In the genomic region with DNA sequence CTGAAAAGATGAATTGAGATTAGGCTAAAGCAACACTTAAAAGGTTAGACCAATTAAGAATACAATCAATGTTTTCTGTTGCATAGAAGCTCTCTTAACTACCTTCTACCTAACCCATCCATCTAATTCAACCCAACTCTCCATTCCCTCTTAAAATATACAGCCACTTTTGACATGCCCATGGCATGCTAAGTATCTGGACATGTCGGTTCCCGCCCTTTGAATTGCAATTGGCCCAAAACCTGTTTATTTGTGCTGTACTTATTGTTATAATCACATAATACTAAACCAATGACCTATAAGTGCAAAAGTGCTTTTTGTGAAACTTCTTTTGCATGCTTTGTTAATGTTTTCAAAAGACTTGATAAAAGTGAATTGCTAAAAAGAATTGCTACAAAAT, we compare ENCODE assay signal across 24 cellular contexts.
"Had no signal": no experiment of that assay in that cellular context is flagged by ENCODE, and none has a peak within 500 bp of the region (broad histone marks: within the 10 kb centered on the region; RNA-seq: fewer than 3 reads in every experiment).

No MANE protein-coding gene starts in this region.

- H3K27me3 Mint-ChIP-seq: stimulated activated memory B cell treated with anti-CD40 and anti-IgM and Interleukin-4, amounts not matched to agents 10 μg/mL and 1 μg/mL and 100 μg/mL, for 72 hours had no signal

- H3K9me3 ChIP-seq: left lung, sigmoid colon, stomach, uterus had no signal

- H3K4me3 ChIP-seq: hepatocyte, left lung, lung, neural progenitor cell, sigmoid colon, smooth muscle cell, stomach, uterus had no signal

- H3K4me1 ChIP-seq: left lung, neural progenitor cell, sigmoid colon had no signal

- H3K27ac ChIP-seq: hepatocyte, left lung, neural progenitor cell, sigmoid colon, stomach, uterus had no signal

- H3K4me1 Mint-ChIP-seq: activated B cell treated with CpG ODN at 0.5 μM for 24 hours; activated naive CD4-positive, alpha-beta T cell treated with anti-CD3 and anti-CD28 coated beads, Interleukin-2, amount 10 ng/mL, durations not matched to agents 7 days and 5 days; immature natural killer cell; stimulated activated memory B cell treated with anti-CD40 and anti-IgM and Interleukin-4, amounts not matched to agents 10 μg/mL and 1 μg/mL and 100 μg/mL, for 72 hours had no signal

- H3K36me3 Mint-ChIP-seq: activated naive CD4-positive, alpha-beta T cell treated with anti-CD3 and anti-CD28 coated beads, Interleukin-2, amount 10 ng/mL, durations not matched to agents 7 days and 5 days; immature natural killer cell; neural progenitor cell; stimulated activated memory B cell treated with anti-CD40 and anti-IgM and Interleukin-4, amounts not matched to agents 10 μg/mL and 1 μg/mL and 100 μg/mL, for 72 hours had no signal

- H3K27me3 ChIP-seq: hepatocyte, left lung, neural progenitor cell, sigmoid colon, stomach, uterus had no signal

- H3K4me3 Mint-ChIP-seq: activated B cell treated with CpG ODN at 0.5 μM for 24 hours; activated naive CD4-positive, alpha-beta T cell treated with anti-CD3 and anti-CD28 coated beads, Interleukin-2, amount 10 ng/mL, durations not matched to agents 7 days and 5 days; immature natural killer cell; naive thymus-derived CD4-positive, alpha-beta T cell; neural progenitor cell; stimulated activated memory B cell treated with anti-CD40 and anti-IgM and Interleukin-4, amounts not matched to agents 10 μg/mL and 1 μg/mL and 100 μg/mL, for 72 hours had no signal

- H3K9me3 Mint-ChIP-seq: activated B cell treated with CpG ODN at 0.5 μM for 24 hours; activated naive CD4-positive, alpha-beta T cell treated with anti-CD3 and anti-CD28 coated beads, Interleukin-2, amount 10 ng/mL, durations not matched to agents 7 days and 5 days; immature natural killer cell; neural progenitor cell; stimulated activated memory B cell treated with anti-CD40 and anti-IgM and Interleukin-4, amounts not matched to agents 10 μg/mL and 1 μg/mL and 100 μg/mL, for 72 hours had no signal

- ATAC-seq: left lung; naive thymus-derived CD4-positive, alpha-beta T cell; stimulated activated memory B cell treated with anti-CD40 and anti-IgM and Interleukin-4, amounts not matched to agents 10 μg/mL and 1 μg/mL and 100 μg/mL, for 72 hours had no signal

- H3K36me3 ChIP-seq: left lung, neural progenitor cell, sigmoid colon, stomach, uterus had no signal

- H3K27ac Mint-ChIP-seq: activated B cell treated with CpG ODN at 0.5 μM for 24 hours; activated naive CD4-positive, alpha-beta T cell treated with anti-CD3 and anti-CD28 coated beads, Interleukin-2, amount 10 ng/mL, durations not matched to agents 7 days and 5 days; immature natural killer cell; naive thymus-derived CD4-positive, alpha-beta T cell; neural progenitor cell; stimulated activated memory B cell treated with anti-CD40 and anti-IgM and Interleukin-4, amounts not matched to agents 10 μg/mL and 1 μg/mL and 100 μg/mL, for 72 hours had no signal

- DNase-seq: activated B cell treated with CpG ODN at 0.5 μM for 24 hours; activated CD4-positive, alpha-beta T cell treated with anti-CD3 and anti-CD28 coated beads for 4 hours; activated CD4-positive, alpha-beta T cell treated with anti-CD3 and anti-CD28 coated beads, Interleukin-2, amount 50 U/mL, for 48 hours; activated effector memory CD4-positive, alpha-beta T cell treated with anti-CD3 and anti-CD28 coated beads, Interleukin-2, amount 50 U/mL, for 16 hours; activated naive CD4-positive, alpha-beta T cell treated with anti-CD3 and anti-CD28 coated beads, Interleukin-2, amount 10 ng/mL, durations not matched to agents 7 days and 5 days; effector CD4-positive, alpha-beta T cell; erythroblast; glutamatergic neuron; immature natural killer cell; kidney glomerular epithelial cell; left lung; naive thymus-derived CD4-positive, alpha-beta T cell; retina; sigmoid colon; stimulated activated CD4-positive, alpha-beta T cell treated with anti-CD3 and anti-CD28 coated beads, Interleukin-15, amount 100 ng/mL, for 24 hours; stomach; T1000; trophoblast cell; uterus had no signal
